Comparison of ENCODE assay signal across 42 cellular contexts in the genomic region with DNA sequence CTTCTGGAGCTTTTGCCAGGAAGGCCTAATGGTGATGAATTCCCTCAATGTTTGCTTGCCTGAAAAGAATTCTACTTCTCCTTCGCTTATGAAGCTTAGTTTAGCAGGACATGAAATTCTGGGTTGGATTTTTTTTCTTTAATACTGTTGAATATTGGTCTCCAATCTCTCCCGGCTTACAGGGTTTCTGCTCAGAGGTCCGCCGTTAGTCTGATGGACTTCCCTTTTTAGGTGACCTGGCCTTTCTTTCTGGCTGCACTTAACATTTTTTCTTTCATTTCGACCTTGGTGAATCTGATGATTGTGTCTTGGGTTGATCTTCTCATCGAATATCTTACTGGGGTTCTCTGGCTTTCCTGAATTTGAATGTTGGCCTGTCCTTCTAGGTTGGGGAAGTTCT. TPM values are rescaled to one million over a fixed set of nuclear protein-coding genes. Genes with fewer than 3 reads are reported as not detected.
"Had no signal": no experiment of that assay in that cellular context is flagged by ENCODE, and none has a peak within 500 bp of the region (broad histone marks: within the 10 kb centered on the region; RNA-seq: fewer than 3 reads in every experiment).

No MANE protein-coding gene starts in this region.

- H3K9me3 ChIP-seq: adrenal gland had no signal

- H3K9me3 Mint-ChIP-seq: activated naive CD4-positive, alpha-beta T cell treated with anti-CD3 and anti-CD28 coated beads, Interleukin-2, amount 10 ng/mL, durations not matched to agents 7 days and 5 days; activated naive CD8-positive, alpha-beta T cell treated with anti-CD3 and anti-CD28 coated beads, Interleukin-2, amount 10 ng/mL, durations not matched to agents 7 days and 5 days; activated T-cell treated with anti-CD3 and anti-CD28 coated beads, Interleukin-2, amount 50 U/mL, for 4 hours; activated T-helper 1 cell treated with anti-CD3 and anti-CD28 coated beads, Interleukin-12 subunit alpha, Interleukin-12 subunit beta, Interleukin-2, Interleukin-4 antibody, amounts not matched to agents 30 ng/mL and 10 ng/mL and 1 ng/mL, durations not matched to agents 14 hours and 24 hours and 36 hours; activated T-helper 2 cell treated with anti-CD3 and anti-CD28 coated beads, Interferon-gamma antibody, Interleukin-2, Interleukin-4, amounts not matched to agents 10 μg/mL and 5 μg/mL and 100 μg/mL, durations not matched to agents 14 hours and 24 hours and 36 hours had no signal

- H3K27ac ChIP-seq: adrenal gland, ascending aorta, body of pancreas, brain microvascular endothelial cell, breast epithelium, cardiac muscle cell had no signal

- H3K27me3 ChIP-seq: adrenal gland, ascending aorta, body of pancreas, brain microvascular endothelial cell, breast epithelium, cardiac muscle cell had no signal

- H3K4me3 Mint-ChIP-seq: activated naive CD4-positive, alpha-beta T cell treated with anti-CD3 and anti-CD28 coated beads for 36 hours; activated naive CD4-positive, alpha-beta T cell treated with anti-CD3 and anti-CD28 coated beads, Interleukin-2, amount 10 ng/mL, durations not matched to agents 7 days and 5 days; activated naive CD4-positive, alpha-beta T cell treated with anti-CD3 and anti-CD28 coated beads, Interleukin-2, amount 50 U/mL, for 24 hours; activated naive CD8-positive, alpha-beta T cell; activated naive CD8-positive, alpha-beta T cell treated with anti-CD3 and anti-CD28 coated beads for 36 hours; activated naive CD8-positive, alpha-beta T cell treated with anti-CD3 and anti-CD28 coated beads, Interleukin-2, amount 10 ng/mL, durations not matched to agents 7 days and 5 days; activated naive CD8-positive, alpha-beta T cell treated with anti-CD3 and anti-CD28 coated beads, Interleukin-2, amount 50 U/mL, for 24 hours; activated T-cell treated with anti-CD3 and anti-CD28 coated beads, Interleukin-2, amount 50 U/mL, for 4 hours; activated T-cell treated with anti-CD3 and anti-CD28 coated beads, Interleukin-2, amount 50 U/mL, for 72 hours; activated T-helper 1 cell treated with anti-CD3 and anti-CD28 coated beads, Interleukin-12 subunit alpha, Interleukin-12 subunit beta, Interleukin-2, Interleukin-4 antibody, amounts not matched to agents 30 ng/mL and 10 ng/mL and 1 ng/mL, durations not matched to agents 14 hours and 24 hours and 36 hours; activated T-helper 17 cell treated with anti-CD3 and anti-CD28 coated beads, Interleukin-2, amount 50 U/mL, for 72 hours; brain; central memory CD8-positive, alpha-beta T cell had no signal

- FAIRE-seq: astrocyte, bronchial epithelial cell, colon had no signal

- DNase-seq: activated effector memory CD4-positive, alpha-beta T cell treated with anti-CD3 and anti-CD28 coated beads, Interleukin-2, amount 50 U/mL, for 16 hours; activated effector memory CD4-positive, alpha-beta T cell treated with Interleukin-2 at 50 U/mL for 16 hours; activated gamma-delta T cell; activated gamma-delta T cell treated with Interleukin-2 at 50 U/mL for 16 hours; activated naive CD4-positive, alpha-beta T cell; activated naive CD4-positive, alpha-beta T cell treated with anti-CD3 and anti-CD28 coated beads for 36 hours; activated naive CD4-positive, alpha-beta T cell treated with anti-CD3 and anti-CD28 coated beads, Interleukin-2, amount 10 ng/mL, durations not matched to agents 7 days and 5 days; activated naive CD4-positive, alpha-beta T cell treated with anti-CD3 and anti-CD28 coated beads, Interleukin-2, amount 50 U/mL, for 16 hours; activated naive CD4-positive, alpha-beta T cell treated with Interleukin-2 at 50 U/mL for 16 hours; activated naive CD8-positive, alpha-beta T cell treated with anti-CD3 and anti-CD28 coated beads for 36 hours; activated naive CD8-positive, alpha-beta T cell treated with anti-CD3 and anti-CD28 coated beads, Interleukin-2, amount 10 ng/mL, durations not matched to agents 7 days and 5 days; activated naive CD8-positive, alpha-beta T cell treated with anti-CD3 and anti-CD28 coated beads, Interleukin-2, amount 50 U/mL, for 24 hours; activated T-cell treated with anti-CD3 and anti-CD28 coated beads, Interleukin-2, amount 50 U/mL, for 4 hours; activated T-cell treated with anti-CD3 and anti-CD28 coated beads, Interleukin-2, amount 50 U/mL, for 48 hours; activated T-cell treated with anti-CD3 and anti-CD28 coated beads, Interleukin-2, amount 50 U/mL, for 72 hours; adrenal gland; amniotic stem cell; amygdala; anterior cingulate cortex; aorta; body of pancreas; brain microvascular endothelial cell; caudate nucleus; central memory CD4-positive, alpha-beta T cell; cerebellar nuclear complex had no signal

- H3K27ac Mint-ChIP-seq: activated naive CD4-positive, alpha-beta T cell treated with anti-CD3 and anti-CD28 coated beads for 36 hours; activated naive CD4-positive, alpha-beta T cell treated with anti-CD3 and anti-CD28 coated beads, Interleukin-2, amount 10 ng/mL, durations not matched to agents 7 days and 5 days; activated naive CD4-positive, alpha-beta T cell treated with anti-CD3 and anti-CD28 coated beads, Interleukin-2, amount 50 U/mL, for 24 hours; activated naive CD4-positive, alpha-beta T cell treated with anti-CD3 and anti-CD28 coated beads, Interleukin-2, amount 50 U/mL, for 72 hours; activated naive CD8-positive, alpha-beta T cell; activated naive CD8-positive, alpha-beta T cell treated with anti-CD3 and anti-CD28 coated beads for 36 hours; activated naive CD8-positive, alpha-beta T cell treated with anti-CD3 and anti-CD28 coated beads, Interleukin-2, amount 10 ng/mL, durations not matched to agents 7 days and 5 days; activated naive CD8-positive, alpha-beta T cell treated with anti-CD3 and anti-CD28 coated beads, Interleukin-2, amount 50 U/mL, for 24 hours; activated T-cell treated with anti-CD3 and anti-CD28 coated beads, Interleukin-2, amount 50 U/mL, for 72 hours; activated T-helper 1 cell treated with anti-CD3 and anti-CD28 coated beads, Interleukin-12 subunit alpha, Interleukin-12 subunit beta, Interleukin-2, Interleukin-4 antibody, amounts not matched to agents 30 ng/mL and 10 ng/mL and 1 ng/mL, durations not matched to agents 14 hours and 24 hours and 36 hours; activated T-helper 17 cell treated with anti-CD3 and anti-CD28 coated beads, Interleukin-2, amount 50 U/mL, for 72 hours; activated T-helper 2 cell treated with anti-CD3 and anti-CD28 coated beads, Interferon-gamma antibody, Interleukin-2, Interleukin-4, amounts not matched to agents 10 μg/mL and 5 μg/mL and 100 μg/mL, durations not matched to agents 14 hours and 24 hours and 36 hours; brain had no signal

- H3K4me3 ChIP-seq: adrenal gland, ascending aorta, body of pancreas, breast epithelium, cardiac muscle cell had no signal

- H3K4me1 ChIP-seq: adrenal gland, ascending aorta, body of pancreas, breast epithelium had no signal

- H3K36me3 Mint-ChIP-seq: activated naive CD4-positive, alpha-beta T cell treated with anti-CD3 and anti-CD28 coated beads, Interleukin-2, amount 10 ng/mL, durations not matched to agents 7 days and 5 days; activated naive CD4-positive, alpha-beta T cell treated with anti-CD3 and anti-CD28 coated beads, Interleukin-2, amount 50 U/mL, for 24 hours; activated naive CD8-positive, alpha-beta T cell; activated naive CD8-positive, alpha-beta T cell treated with anti-CD3 and anti-CD28 coated beads for 36 hours; activated naive CD8-positive, alpha-beta T cell treated with anti-CD3 and anti-CD28 coated beads, Interleukin-2, amount 10 ng/mL, durations not matched to agents 7 days and 5 days; brain had no signal

- ATAC-seq: activated naive CD4-positive, alpha-beta T cell treated with anti-CD3 and anti-CD28 coated beads, Interleukin-2, amount 50 U/mL, for 72 hours; activated naive CD8-positive, alpha-beta T cell treated with anti-CD3 and anti-CD28 coated beads, Interleukin-2, amount 50 U/mL, for 24 hours; activated T-cell treated with anti-CD3 and anti-CD28 coated beads, Interleukin-2, amount 50 U/mL, for 4 hours; activated T-cell treated with anti-CD3 and anti-CD28 coated beads, Interleukin-2, amount 50 U/mL, for 72 hours; activated T-helper 17 cell treated with anti-CD3 and anti-CD28 coated beads, Interleukin-2, amount 50 U/mL, for 72 hours; body of pancreas had no signal

- H3K27me3 Mint-ChIP-seq: activated naive CD4-positive, alpha-beta T cell treated with anti-CD3 and anti-CD28 coated beads, Interleukin-2, amount 10 ng/mL, durations not matched to agents 7 days and 5 days; activated naive CD8-positive, alpha-beta T cell treated with anti-CD3 and anti-CD28 coated beads for 36 hours had no signal

- H3K36me3 ChIP-seq: adrenal gland, ascending aorta, brain microvascular endothelial cell, breast epithelium, cardiac muscle cell had no signal

- H3K4me1 Mint-ChIP-seq: activated naive CD4-positive, alpha-beta T cell treated with anti-CD3 and anti-CD28 coated beads, Interleukin-2, amount 10 ng/mL, durations not matched to agents 7 days and 5 days; activated naive CD4-positive, alpha-beta T cell treated with anti-CD3 and anti-CD28 coated beads, Interleukin-2, amount 50 U/mL, for 24 hours; activated naive CD8-positive, alpha-beta T cell treated with anti-CD3 and anti-CD28 coated beads for 36 hours; activated naive CD8-positive, alpha-beta T cell treated with anti-CD3 and anti-CD28 coated beads, Interleukin-2, amount 10 ng/mL, durations not matched to agents 7 days and 5 days; activated naive CD8-positive, alpha-beta T cell treated with anti-CD3 and anti-CD28 coated beads, Interleukin-2, amount 50 U/mL, for 24 hours; activated T-helper 17 cell treated with anti-CD3 and anti-CD28 coated beads, Interleukin-2, amount 50 U/mL, for 72 hours; brain; central memory CD8-positive, alpha-beta T cell had no signal

RNA-seq across cellular contexts. Expression of a gene that starts 17.2 kb away (rescaled TPM):
- total RNA-seq: activated naive CD4-positive, alpha-beta T cell treated with anti-CD3 and anti-CD28 coated beads for 36 hours; activated naive CD4-positive, alpha-beta T cell treated with anti-CD3 and anti-CD28 coated beads, Interleukin-2, amount 50 U/mL, for 72 hours; activated naive CD8-positive, alpha-beta T cell treated with anti-CD3 and anti-CD28 coated beads for 36 hours; activated naive CD8-positive, alpha-beta T cell treated with anti-CD3 and anti-CD28 coated beads, Interleukin-2, amount 10 ng/mL, durations not matched to agents 7 days and 5 days; activated T-cell treated with anti-CD3 and anti-CD28 coated beads, Interleukin-2, amount 50 U/mL, for 4 hours; activated T-cell treated with anti-CD3 and anti-CD28 coated beads, Interleukin-2, amount 50 U/mL, for 72 hours; activated T-helper 1 cell treated with anti-CD3 and anti-CD28 coated beads, Interleukin-12 subunit alpha, Interleukin-12 subunit beta, Interleukin-2, Interleukin-4 antibody, amounts not matched to agents 30 ng/mL and 10 ng/mL and 1 ng/mL, durations not matched to agents 14 hours and 24 hours and 36 hours; activated T-helper 17 cell treated with anti-CD3 and anti-CD28 coated beads, Interleukin-2, amount 50 U/mL, for 72 hours; activated T-helper 2 cell treated with anti-CD3 and anti-CD28 coated beads, Interferon-gamma antibody, Interleukin-2, Interleukin-4, amounts not matched to agents 10 μg/mL and 5 μg/mL and 100 μg/mL, durations not matched to agents 14 hours and 24 hours and 36 hours; adrenal gland; aorta; ascending aorta; astrocyte; body of pancreas; breast epithelium; bronchial epithelial cell; cardiac muscle cell; cardiac septum; cerebellum; chondrocyte had no signal
- polyA plus RNA-seq: cardiac muscle cell had no signal
